ENCODE assay signal across 13 cellular contexts in genomic region chr9:121634329-121634784, GRCh38. TPM values are rescaled to one million over a fixed set of nuclear protein-coding genes. Genes with fewer than 3 reads are reported as not detected.
A peak's percentile ranks its signal among the peaks of the same experiment; 100 is the strongest.
DNase-seq lines count a peak whose midpoint lies in the region; ATAC-seq and TF ChIP-seq lines count a peak whose summit lies in the region.
"Had no signal": no experiment of that assay in that cellular context is flagged by ENCODE, and none has a peak within 500 bp of the region (broad histone marks: within the 10 kb centered on the region; RNA-seq: fewer than 3 reads in every experiment).

No MANE protein-coding gene starts in this region.

- no peaks in the 10 kb centered on the region for H3K9me3 ChIP-seq in body of pancreas
- H3K9me3 ChIP-seq: vagina had no signal

- TF ChIP-seq CTCF in body of pancreas (IDR thresholded peaks at IDR 0.05): no peak
- TF ChIP-seq CTCF in foreskin keratinocyte (conservative IDR thresholded peaks at IDR 0.05): no peak

- H3K27me3 ChIP-seq in body of pancreas: no peaks in the 10 kb centered on the region
- peaks cover 7% of the 10 kb centered on the region for H3K27me3 ChIP-seq in foreskin keratinocyte
- H3K27me3 ChIP-seq in mesendoderm (ENCODE audit: insufficient read depth, low read length, poor library complexity): no peaks in the 10 kb centered on the region
- H3K27me3 ChIP-seq: vagina had no signal

- H3K56ac ChIP-seq in mesendoderm (ENCODE audit: low read length): no peak overlapping the region

- TF ChIP-seq POLR2A in body of pancreas (IDR thresholded peaks at IDR 0.05): no peak

- H3K79me2 ChIP-seq in mesendoderm (ENCODE audit: control insufficient read depth, insufficient read depth, low read length): no peaks in the 10 kb centered on the region

- no peak overlapping the region for H3K4me2 ChIP-seq in mesendoderm (ENCODE audit: low read length)
- H3K4me2 ChIP-seq: smooth muscle cell had no signal

- no peak overlapping the region for H2AK5ac ChIP-seq in mesendoderm (ENCODE audit: low read length)

- H2BK5ac ChIP-seq in mesendoderm (ENCODE audit: low read length): no peak overlapping the region

- peak; percentile 65 for DNase-seq in activated CD8-positive, alpha-beta memory T cell treated with anti-CD3 and anti-CD28 coated beads, Interleukin-2, amount 50 U/mL, for 48 hours
- DNase-seq in activated CD8-positive, alpha-beta memory T cell treated with anti-CD3 and anti-CD28 coated beads for 24 hours: no peak
- DNase-seq in Kasumi-1 (lab: John Stamatoyannopoulos, UW) (peak; percentile 43 to 44), body of pancreas (no peak), foreskin keratinocyte (no peak), mesendoderm (no peak)
- no peak for DNase-seq in activated CD4-positive, alpha-beta T cell treated with anti-CD3 and anti-CD28 coated beads for 1 hour
- DNase-seq: activated naive CD4-positive, alpha-beta T cell treated with anti-CD3 and anti-CD28 coated beads, Interleukin-2, amount 10 ng/mL, durations not matched to agents 7 days and 5 days; natural killer cell had no signal

- H3K27me3 Mint-ChIP-seq in stimulated activated memory B cell treated with anti-CD40 and anti-IgM and Interleukin-4, amounts not matched to agents 10 μg/mL and 1 μg/mL and 100 μg/mL, for 72 hours: peaks cover 66% of the 10 kb centered on the region

- H3K4ac ChIP-seq in mesendoderm (ENCODE audit: low read depth, low read length): no peak overlapping the region

- H2BK120ac ChIP-seq in mesendoderm (ENCODE audit: low read depth, low read length): no peak overlapping the region

- no peak overlapping the region for H3K27ac Mint-ChIP-seq in stimulated activated memory B cell treated with anti-CD40 and anti-IgM and Interleukin-4, amounts not matched to agents 10 μg/mL and 1 μg/mL and 100 μg/mL, for 72 hours
- H3K27ac Mint-ChIP-seq: activated naive CD4-positive, alpha-beta T cell treated with anti-CD3 and anti-CD28 coated beads, Interleukin-2, amount 10 ng/mL, durations not matched to agents 7 days and 5 days had no signal

- no peaks in the 10 kb centered on the region for H3K36me3 ChIP-seq in body of pancreas (replicated peaks in 1 of 2; ENCODE audit: insufficient read depth in 1 of 2, low read depth in 2 of 2)
- H3K36me3 ChIP-seq in mesendoderm (ENCODE audit: control insufficient read depth, insufficient read depth, low read length): no peaks in the 10 kb centered on the region
- H3K36me3 ChIP-seq: vagina had no signal

- H3K9me3 Mint-ChIP-seq in stimulated activated memory B cell treated with anti-CD40 and anti-IgM and Interleukin-4, amounts not matched to agents 10 μg/mL and 1 μg/mL and 100 μg/mL, for 72 hours: no peaks in the 10 kb centered on the region
- H3K9me3 Mint-ChIP-seq: activated naive CD4-positive, alpha-beta T cell treated with anti-CD3 and anti-CD28 coated beads, Interleukin-2, amount 10 ng/mL, durations not matched to agents 7 days and 5 days; natural killer cell had no signal

- H3K27ac ChIP-seq in body of pancreas (peak overlapping the region in 3 of 4 donors; percentile 46 to 59 (median 58)), foreskin keratinocyte (no peak overlapping the region), mesendoderm (ENCODE audit: low read depth, low read length) (no peak overlapping the region)
- H3K27ac ChIP-seq: SK-N-MC, vagina had no signal

- H3K23ac ChIP-seq in mesendoderm (ENCODE audit: low read length): no peak overlapping the region

- no peak overlapping the region for H3K9ac ChIP-seq in mesendoderm (ENCODE audit: low read length)

- peaks cover 62% of the 10 kb centered on the region for H3K4me1 ChIP-seq in body of pancreas
- peaks cover 7% of the 10 kb centered on the region for H3K4me1 ChIP-seq in foreskin keratinocyte
- no peaks in the 10 kb centered on the region for H3K4me1 ChIP-seq in mesendoderm (ENCODE audit: control insufficient read depth, low read depth, low read length)

- H2BK15ac ChIP-seq in mesendoderm (replicated peaks; ENCODE audit: low read depth): no peak overlapping the region

- H4K5ac ChIP-seq in mesendoderm (ENCODE audit: low read length): no peak overlapping the region

- H3K4me1 Mint-ChIP-seq in stimulated activated memory B cell treated with anti-CD40 and anti-IgM and Interleukin-4, amounts not matched to agents 10 μg/mL and 1 μg/mL and 100 μg/mL, for 72 hours: peaks cover 12% of the 10 kb centered on the region

- ATAC-seq in body of pancreas (no peak), foreskin keratinocyte (no peak)
- peak; percentile 69 for ATAC-seq in stimulated activated memory B cell treated with anti-CD40 and anti-IgM and Interleukin-4, amounts not matched to agents 10 μg/mL and 1 μg/mL and 100 μg/mL, for 72 hours

- H4K8ac ChIP-seq in mesendoderm (ENCODE audit: low read depth, low read length): no peak overlapping the region

- 79 to 84% methylated on average over 8 of the region's 8 CpGs for whole genome bisulfite sequencing in body of pancreas, 2 donors
- no CpG with 5 or more reads among the region's 8 CpGs for WGBS in mesendoderm (ENCODE audit: extremely low coverage, insufficient coverage, low lambda C conversion rate)

- no peak overlapping the region for H3K18ac ChIP-seq in mesendoderm (ENCODE audit: low read length)

- H3K4me3 ChIP-seq in body of pancreas: no peak overlapping the region
- H3K4me3 ChIP-seq in mesendoderm (ENCODE audit: low read length): no peak overlapping the region
- H3K4me3 ChIP-seq: SK-N-MC, smooth muscle cell, vagina had no signal

- H3K4me3 Mint-ChIP-seq in stimulated activated memory B cell treated with anti-CD40 and anti-IgM and Interleukin-4, amounts not matched to agents 10 μg/mL and 1 μg/mL and 100 μg/mL, for 72 hours: no peak overlapping the region
- H3K4me3 Mint-ChIP-seq: activated naive CD4-positive, alpha-beta T cell treated with anti-CD3 and anti-CD28 coated beads, Interleukin-2, amount 10 ng/mL, durations not matched to agents 7 days and 5 days; natural killer cell had no signal

- intact Hi-C loops in body of pancreas (cut with DNase I): no loop called here

- no peaks in the 10 kb centered on the region for H3K79me1 ChIP-seq in mesendoderm (ENCODE audit: low read length)

- no peaks in the 10 kb centered on the region for H3K36me3 Mint-ChIP-seq in stimulated activated memory B cell treated with anti-CD40 and anti-IgM and Interleukin-4, amounts not matched to agents 10 μg/mL and 1 μg/mL and 100 μg/mL, for 72 hours
- H3K36me3 Mint-ChIP-seq: activated naive CD4-positive, alpha-beta T cell treated with anti-CD3 and anti-CD28 coated beads, Interleukin-2, amount 10 ng/mL, durations not matched to agents 7 days and 5 days; natural killer cell had no signal

RNA-seq across cellular contexts. Expression of gene DAB2IP, which starts 17.1 kb away (rescaled TPM):
- total RNA-seq in body of pancreas: 10 to 100 TPM; 25.2 to 34.9 TPM
- 26.5 and 26.6 TPM in 2 replicates for total RNA-seq in foreskin keratinocyte
- 12.5 and 14.1 TPM in 2 replicates for polyA plus RNA-seq in foreskin keratinocyte
- 21.8 TPM for polyA plus RNA-seq in mesendoderm (2013, experiment 1 of 2)
- 21.4 TPM for polyA plus RNA-seq in mesendoderm (2013, experiment 2 of 2)

Comparison
In these comparisons a context has a peak if more than half of its experiments do, and no peak if none do; other contexts are left out.
1. DNase-seq: peak in activated CD8-positive, alpha-beta memory T cell treated with anti-CD3 and anti-CD28 coated beads, Interleukin-2, amount 50 U/mL, for 48 hours (single experiment) and Kasumi-1 (2 of 2); none in activated CD8-positive, alpha-beta memory T cell treated with anti-CD3 and anti-CD28 coated beads for 24 hours (single experiment), body of pancreas (0 of 4), foreskin keratinocyte (0 of 2), mesendoderm (single experiment) and activated CD4-positive, alpha-beta T cell treated with anti-CD3 and anti-CD28 coated beads for 1 hour (single experiment).
2. H3K27ac ChIP-seq: peak in body of pancreas (3 of 4); none in foreskin keratinocyte (single experiment) and mesendoderm (single experiment).